ENCODE assay signal across 25 cellular contexts in genomic region chr12:53105256-53105655, GRCh38. TPM values are rescaled to one million over a fixed set of nuclear protein-coding genes. Genes with fewer than 3 reads are reported as not detected.
"Had no signal": no experiment of that assay in that cellular context is flagged by ENCODE, and none has a peak within 500 bp of the region (broad histone marks: within the 10 kb centered on the region; RNA-seq: fewer than 3 reads in every experiment).

No MANE protein-coding gene starts in this region.

- ATAC-seq: foreskin keratinocyte; left colon; psoas muscle; stimulated activated naive B cell treated with anti-CD40 and anti-IgM and Interleukin-4, amounts not matched to agents 10 μg/mL and 1 μg/mL and 100 μg/mL, for 72 hours; WTC11 had no signal

- H3K36me3 Mint-ChIP-seq: activated naive CD8-positive, alpha-beta T cell; stimulated activated naive B cell treated with anti-CD40 and anti-IgM and Interleukin-4, amounts not matched to agents 10 μg/mL and 1 μg/mL and 100 μg/mL, for 72 hours; WTC11 had no signal

- H3K27me3 Mint-ChIP-seq: activated CD4-positive, alpha-beta memory T cell treated with anti-CD3 and anti-CD28 coated beads, Interleukin-2, amount 10 ng/mL, durations not matched to agents 7 days and 5 days; activated naive CD8-positive, alpha-beta T cell; stimulated activated naive B cell treated with anti-CD40 and anti-IgM and Interleukin-4, amounts not matched to agents 10 μg/mL and 1 μg/mL and 100 μg/mL, for 72 hours had no signal

- DNase-seq: activated CD4-positive, alpha-beta memory T cell treated with anti-CD3 and anti-CD28 coated beads, Interleukin-2, amount 10 ng/mL, durations not matched to agents 7 days and 5 days; activated CD4-positive, alpha-beta T cell treated with anti-CD3 and anti-CD28 coated beads for 4 hours; activated gamma-delta T cell; amygdala; foreskin keratinocyte; left colon; psoas muscle; spleen; stimulated activated CD4-positive, alpha-beta T cell treated with anti-CD3 and anti-CD28 coated beads, Interleukin-4, amount 100 ng/mL, for 4 hours; stimulated activated naive B cell treated with anti-CD40 and anti-IgM and Interleukin-4, amounts not matched to agents 10 μg/mL and 1 μg/mL and 100 μg/mL, for 72 hours; T-helper 2 cell had no signal

- H3K27me3 ChIP-seq: cardiac muscle cell, dorsolateral prefrontal cortex, foreskin keratinocyte, hepatocyte, sigmoid colon, spleen had no signal

- H2AFZ ChIP-seq: hepatocyte had no signal

- H3K27ac ChIP-seq: dorsolateral prefrontal cortex, epithelial cell of prostate, foreskin keratinocyte, hepatocyte, psoas muscle, sigmoid colon, SJSA1 had no signal

- H3K4me3 ChIP-seq: cardiac muscle cell, dorsolateral prefrontal cortex, hepatocyte, psoas muscle, sigmoid colon, SJSA1, spleen had no signal

- H3K27ac Mint-ChIP-seq: activated CD4-positive, alpha-beta memory T cell treated with anti-CD3 and anti-CD28 coated beads, Interleukin-2, amount 10 ng/mL, durations not matched to agents 7 days and 5 days; activated naive CD8-positive, alpha-beta T cell; stimulated activated naive B cell treated with anti-CD40 and anti-IgM and Interleukin-4, amounts not matched to agents 10 μg/mL and 1 μg/mL and 100 μg/mL, for 72 hours; WTC11 had no signal

- H3K36me3 ChIP-seq: cardiac muscle cell, SJSA1 had no signal

- H3K4me3 Mint-ChIP-seq: activated CD4-positive, alpha-beta memory T cell treated with anti-CD3 and anti-CD28 coated beads, Interleukin-2, amount 10 ng/mL, durations not matched to agents 7 days and 5 days; activated naive CD8-positive, alpha-beta T cell; stimulated activated naive B cell treated with anti-CD40 and anti-IgM and Interleukin-4, amounts not matched to agents 10 μg/mL and 1 μg/mL and 100 μg/mL, for 72 hours; WTC11 had no signal

- H3K4me1 ChIP-seq: foreskin keratinocyte, psoas muscle, SJSA1 had no signal

- H3K9me3 Mint-ChIP-seq: activated CD4-positive, alpha-beta memory T cell treated with anti-CD3 and anti-CD28 coated beads, Interleukin-2, amount 10 ng/mL, durations not matched to agents 7 days and 5 days; stimulated activated naive B cell treated with anti-CD40 and anti-IgM and Interleukin-4, amounts not matched to agents 10 μg/mL and 1 μg/mL and 100 μg/mL, for 72 hours had no signal

- H3K9me3 ChIP-seq: psoas muscle, sigmoid colon, SJSA1, spleen had no signal

RNA-seq across cellular contexts. Expression of gene SOAT2, which starts 2.0 kb away (rescaled TPM):
- total RNA-seq: foreskin keratinocyte, left colon, lung microvascular endothelial cell, omental fat pad, psoas muscle, SJSA1, urinary bladder, WTC11 had no signal
- polyA plus RNA-seq: fibroblast of lung, foreskin keratinocyte, neural cell had no signal

RNA-seq across cellular contexts. Expression of gene IGFBP6, which starts 7.8 kb away (rescaled TPM):
- total RNA-seq: mononuclear cell had no signal
- polyA plus RNA-seq: neural cell had no signal
